In the genomic region with DNA sequence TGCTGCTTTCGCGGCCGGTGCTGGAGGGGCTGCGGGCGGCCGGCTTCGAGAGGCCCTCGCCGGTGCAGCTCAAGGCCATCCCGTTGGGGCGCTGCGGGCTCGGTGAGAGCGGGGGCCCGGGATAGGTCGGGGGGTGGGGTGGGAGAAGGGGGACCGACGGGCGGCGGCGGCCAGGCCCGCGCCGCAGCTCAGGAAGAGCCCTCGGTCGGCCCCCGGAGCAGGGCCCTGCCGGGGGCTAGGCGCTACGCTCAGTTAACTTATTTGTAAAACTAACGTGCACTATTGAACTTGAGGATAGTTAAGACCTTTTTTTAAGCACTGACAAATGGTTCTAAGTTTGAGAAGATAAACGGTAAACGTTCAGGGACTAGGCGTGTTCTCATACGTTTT, we compare ENCODE assay signal across 8 cellular contexts. TPM values are rescaled to one million over a fixed set of nuclear protein-coding genes. Genes with fewer than 3 reads are reported as not detected.
DNase-seq lines count a peak whose midpoint lies in the region; ATAC-seq and TF ChIP-seq lines count a peak whose summit lies in the region.

No MANE protein-coding gene starts in this region.

- no peak for TF ChIP-seq RAD21 in HCT116 (IDR thresholded peaks at IDR 0.05; ENCODE audit: low read depth)

- peak; percentile 34 for ATAC-seq in HCT116

- POLR2A ChIA-PET in HCT116 (lab: Charles Lee) = no interaction called here

- CTCF ChIA-PET in HCT116 (lab: Charles Lee) = interaction anchor here (0.7 to 2.6 kb wide), 6 partner anchors 9 to 274 kb away, joined by 3 to 8 read pairs (median 4); no protein-coding TSS in a partner anchor

- peak overlapping the region; percentile 90 for H3K9ac ChIP-seq in HCT116 (ENCODE audit: low read length)

- TF ChIP-seq CTCF in BE2C (IDR thresholded peaks at IDR 0.05; ENCODE audit: low read depth, low read length) (no peak), HCT116 (IDR thresholded peaks at IDR 0.05 in 2 of 3, conservative IDR thresholded peaks at IDR 0.05 in 1 of 3; ENCODE audit: borderline replicate concordance in 1 of 3, insufficient read depth in 1 of 3, low read depth in 2 of 3, low read length in 2 of 3) (no peak), foreskin fibroblast (IDR thresholded peaks at IDR 0.05; ENCODE audit: low read depth, low read length) (no peak), retinal pigment epithelial cell (conservative IDR thresholded peaks at IDR 0.05; ENCODE audit: low read depth, low read length) (no peak)

- peaks cover 28% of the 10 kb centered on the region for H3K36me3 ChIP-seq in BE2C
- peaks cover 8 to 18% of the 10 kb centered on the region in 2 experiments for H3K36me3 ChIP-seq in HCT116 (ENCODE audit: control insufficient read depth in 1 of 2, insufficient read depth in 2 of 2, low read length in 2 of 2)
- peaks cover 28% of the 10 kb centered on the region for H3K36me3 ChIP-seq in SJCRH30

- H3K4me2 ChIP-seq in HCT116 (ENCODE audit: low read length) = peak overlapping the region; percentile 84

- peak overlapping the region; percentile 89 for H3K4me3 ChIP-seq in BE2C (ENCODE audit: low read depth, low read length)
- H3K4me3 ChIP-seq in HCT116 (replicated peaks in 1 of 2; ENCODE audit: low read depth in 1 of 2, low read length in 2 of 2) = peak overlapping the region; percentile 68 to 83
- peak overlapping the region; percentile 98 for H3K4me3 ChIP-seq in SJCRH30
- H3K4me3 ChIP-seq in foreskin fibroblast (ENCODE audit: low read depth in 1 of 2, low read length in 2 of 2) = peak overlapping the region; percentile 59 to 79
- peak overlapping the region; percentile 97 for H3K4me3 ChIP-seq in retinal pigment epithelial cell (ENCODE audit: low read length)

- H3K79me2 ChIP-seq in HCT116 (ENCODE audit: insufficient read depth, low read length) = peaks cover 44% of the 10 kb centered on the region

- H3K9me2 ChIP-seq in HCT116 (ENCODE audit: insufficient read depth) = no peaks in the 10 kb centered on the region

- DNase-seq in BE2C (no peak), HCT116 (ENCODE audit: low read depth, low spot score) (no peak), SJCRH30 (no peak), foreskin fibroblast (no peak), retinal pigment epithelial cell (ENCODE audit: low read depth) (no peak), NOMO-1 (lab: John Stamatoyannopoulos, UW; ENCODE audit: unreplicated experiment in 2 of 2) (no peak), ACHN (no peak)
- no peak for DNase-seq in stimulated activated CD4-positive, alpha-beta T cell treated with anti-CD3 and anti-CD28 coated beads, Interleukin-2, amount 100 ng/mL, for 24 hours

- BruUV-seq in HCT116 (replicated peaks; lab: Mats Ljungman, UMichigan) = no TSS peak

- H3K4me1 ChIP-seq in BE2C (peaks cover 2% of the 10 kb centered on the region; the same call in 1 of the 2 replicates), HCT116 (ENCODE audit: control insufficient read depth in 1 of 2, insufficient read depth in 2 of 2, low read length in 2 of 2) (peaks cover 11 to 18% of the 10 kb centered on the region in 2 experiments), SJCRH30 (peaks cover 5% of the 10 kb centered on the region)

- H4K20me1 ChIP-seq in HCT116 (ENCODE audit: insufficient read depth) = no peaks in the 10 kb centered on the region

- RAD21 ChIA-PET in HCT116 (lab: Charles Lee; ENCODE audit: low non-redundant PET in 1 of 2, low total read pairs in 2 of 2, uncharacterized antibody in 2 of 2, unreplicated experiment in 2 of 2) = interaction anchor here in 1 of 2 experiments (1.6 kb wide), 1 partner anchor 8 kb away, joined by 3 read pairs; no protein-coding TSS in a partner anchor

- H3K9me3 ChIP-seq in BE2C (no peaks in the 10 kb centered on the region), HCT116 (ENCODE audit: control insufficient read depth in 1 of 2, insufficient read depth in 1 of 2, low read depth in 1 of 2, low read length in 2 of 2) (no peaks in the 10 kb centered on the region), SJCRH30 (replicated peaks) (no peaks in the 10 kb centered on the region)

- H3K27me3 ChIP-seq in BE2C (no peaks in the 10 kb centered on the region), HCT116 (ENCODE audit: insufficient read depth, low read length) (no peaks in the 10 kb centered on the region), SJCRH30 (no peaks in the 10 kb centered on the region)

- in situ Hi-C loops in ACHN (cut with HindIII; ENCODE audit: low pct_ligation_motif_present, low pct_unique_long_range_greater_than_20kb, low sequenced_read_pairs) = no loop called here

- no peak overlapping the region for H2AFZ ChIP-seq in HCT116 (ENCODE audit: low read depth, low read length, poor library complexity, severe bottlenecking)

- TF ChIP-seq POLR2A in HCT116 (IDR thresholded peaks at IDR 0.05; ENCODE audit: borderline replicate concordance, extremely low read depth, insufficient read depth, insufficient read length) = no peak

- intact Hi-C loops in HCT116 (cut with micrococcal nuclease) = no loop called here

- H3K27ac ChIP-seq in HCT116 (ENCODE audit: low read depth, low read length) (peak overlapping the region; percentile 89), SJCRH30 (peak overlapping the region; percentile 85)

TF ChIP-seq in HCT116, 20 proteins besides CTCF, POLR2A, EP300 and RAD21:
- TF ChIP-seq ZFX (IDR thresholded peaks at IDR 0.05) (peak; percentile 59), SIN3A (IDR thresholded peaks at IDR 0.05; ENCODE audit: low read depth) (no peak)

RNA-seq across cellular contexts. Expression of gene DDX20, which starts 0.4 kb away (rescaled TPM):
- polyA plus RNA-seq in BE2C (2012; ENCODE audit: insufficient read depth, insufficient read length, low read depth) = 23.7 TPM
- 14.9 TPM for total RNA-seq in HCT116 (2021; ENCODE audit: unreplicated experiment)
- 3.5 and 5.8 TPM in 2 replicates for polyA plus RNA-seq in HCT116 (2012)
- 28.3 and 32.5 TPM in 2 replicates for total RNA-seq in SJCRH30 (2014; rRNA removed; shearing (Covaris generic))

RNA-seq across cellular contexts. Expression of gene INKA2, which starts 16.9 kb away (rescaled TPM):
- polyA plus RNA-seq in BE2C (2012; ENCODE audit: insufficient read depth, insufficient read length, low read depth) = 3.4 TPM
- total RNA-seq in HCT116 (2021; ENCODE audit: unreplicated experiment) = 4.0 TPM
- polyA plus RNA-seq in HCT116 (2012) = 0.72 and 1.7 TPM in 2 replicates
- 21.3 and 22.1 TPM in 2 replicates for total RNA-seq in SJCRH30 (2014; rRNA removed; shearing (Covaris generic))
